ENCODE assay signal across 17 cellular contexts in genomic region chr20:62662422-62662821, GRCh38. TPM values are rescaled to one million over a fixed set of nuclear protein-coding genes. Genes with fewer than 3 reads are reported as not detected.
DNase-seq lines count a peak whose midpoint lies in the region; ATAC-seq and TF ChIP-seq lines count a peak whose summit lies in the region.
"Had no signal": no experiment of that assay in that cellular context is flagged by ENCODE, and none has a peak within 500 bp of the region (broad histone marks: within the 10 kb centered on the region; RNA-seq: fewer than 3 reads in every experiment).

No MANE protein-coding gene starts in this region.

- H3K36me3 ChIP-seq in GM23248 (ENCODE audit: low read depth) (no peaks in the 10 kb centered on the region), stomach (peaks cover 0 to 45% (median 31%) of the 10 kb centered on the region in 4 donors)

- in situ Hi-C loops in GM23248 (cut with MboI), result no loop called here

- ATAC-seq in foreskin keratinocyte, result peak; percentile 64
- ATAC-seq: heart right ventricle had no signal

- H3K4me1 ChIP-seq in GM23248 (ENCODE audit: insufficient read depth), result peaks cover 7% of the 10 kb centered on the region; the same call in 1 of the 2 replicates
- H3K4me1 ChIP-seq in foreskin keratinocyte, result peaks cover 4% of the 10 kb centered on the region
- H3K4me1 ChIP-seq in stomach, result peaks cover 13 to 27% (median 22%) of the 10 kb centered on the region in 4 donors

- WGBS in GM23248 (ENCODE audit: low coverage in 1 of 2, low lambda C conversion rate in 2 of 2, missing lambda C conversion rate in 2 of 2), 2 experiments, result 0 to 16% methylated on average over 4 to 6 of the region's 6 CpGs
- WGBS in stomach, 5 donors, result 52 to 59% (median 53%) methylated on average over 4 to 6 of the region's 6 CpGs

- H3K4me3 ChIP-seq in GM23248 (no peak overlapping the region), stomach (no peak overlapping the region)
- H3K4me3 ChIP-seq: heart right ventricle, left ventricle myocardium inferior had no signal

- DNase-seq in GM23248 (peak; percentile 94), amniotic epithelial cell (ENCODE audit: low read depth) (peak; percentile 90), foreskin keratinocyte (peak; percentile 73 to 86), stomach (no peak), activated gamma-delta T cell (lab: John Stamatoyannopoulos, UW) (no peak), NCI-H2171 (lab: John Stamatoyannopoulos, UW) (no peak), GM19238 (ENCODE audit: insufficient read length, low spot score) (no peak)
- DNase-seq: activated naive CD8-positive, alpha-beta T cell treated with anti-CD3 and anti-CD28 coated beads, Interleukin-2, amount 10 ng/mL, durations not matched to agents 7 days and 5 days; activated T-cell treated with anti-CD3 and anti-CD28 coated beads for 4 hours; Calu3; heart right ventricle; left ventricle myocardium inferior; NCI-H1694 treated with DMSO at 0.1 percent for 48 hours; nephron progenitor cell; NK-92 treated with Interleukin-12 subunit alpha and Interleukin-12 subunit beta, amount 100 ng/mL, for 24 hours; substantia nigra; SW 1271 had no signal

- H3F3A ChIP-seq in GM23248 (ENCODE audit: insufficient read depth), result no peaks in the 10 kb centered on the region

- H3K4me2 ChIP-seq in GM23248 (ENCODE audit: unreplicated experiment), result no peak overlapping the region

- H3K9me3 ChIP-seq in GM23248 (ENCODE audit: low read depth) (no peaks in the 10 kb centered on the region), stomach (no peaks in the 10 kb centered on the region)
- H3K9me3 ChIP-seq: heart right ventricle, left ventricle myocardium inferior had no signal

- no peaks in the 10 kb centered on the region for H4K20me1 ChIP-seq in GM23248 (ENCODE audit: insufficient read depth)

- no peak overlapping the region for H2AFZ ChIP-seq in GM23248

- no peaks in the 10 kb centered on the region for H3K27me3 ChIP-seq in GM23248 (replicated peaks; ENCODE audit: insufficient read depth)
- H3K27me3 ChIP-seq in foreskin keratinocyte, result peaks cover 6% of the 10 kb centered on the region
- peaks cover 0 to 4% (median 0%) of the 10 kb centered on the region in 3 donors for H3K27me3 ChIP-seq in stomach

- H3K9me2 ChIP-seq in GM23248 (ENCODE audit: insufficient read depth), result no peaks in the 10 kb centered on the region

- H3K27ac ChIP-seq in GM23248 (0 out of 2 replicates have a peak overlapping the region, but pooled peaks have one; percentile 23), foreskin keratinocyte (peak overlapping the region; percentile 57), stomach (peak overlapping the region in 4 of 5 donors; percentile 9 to 43 (median 18))
- H3K27ac ChIP-seq: left ventricle myocardium inferior had no signal

- no peak overlapping the region for H3K9ac ChIP-seq in GM23248

- intact Hi-C loops in stomach (cut with DNase I; ENCODE audit: low total_unique reads), result no loop called here

- TF ChIP-seq CTCF in foreskin keratinocyte (conservative IDR thresholded peaks at IDR 0.05) (no peak), stomach (IDR thresholded peaks at IDR 0.05) (no peak)

- no peaks in the 10 kb centered on the region for H3K79me2 ChIP-seq in GM23248 (ENCODE audit: insufficient read depth)

- no peak for TF ChIP-seq EP300 in stomach (IDR thresholded peaks at IDR 0.05)

- TF ChIP-seq POLR2A in stomach (IDR thresholded peaks at IDR 0.05), result no peak

RNA-seq across cellular contexts. Expression of gene SLCO4A1, which starts 20.1 kb away (rescaled TPM):
- total RNA-seq in GM23248 (2014; rRNA removed; shearing (Covaris generic)), result 0.22 TPM in 1 of 2 replicates, not detected in the other
- polyA plus RNA-seq in GM23248 (2016; fragmentation: Nextera tagmentation; extraction: Ambion mirVana), result 0.10 and 0.43 TPM in 2 replicates
- 2.3 and 2.4 TPM in 2 replicates for total RNA-seq in foreskin keratinocyte
- polyA plus RNA-seq in foreskin keratinocyte, result 1.5 and 1.9 TPM in 2 replicates
- 10 to 100 TPM in 3 of 5 donors, 1 to 10 TPM in 1, under 1 TPM in 1; 0.58 to 44.3 (median 20.7) TPM for total RNA-seq in stomach
- 10 to 100 TPM in 1 of 3 donors, 1 to 10 TPM in 2; 4.4 to 14.7 (median 9.0) TPM for polyA plus RNA-seq in stomach

RNA-seq across cellular contexts. Expression of gene NTSR1, which starts 46.2 kb away (rescaled TPM):
- total RNA-seq in GM23248 (2014; rRNA removed; shearing (Covaris generic)), result not detected in 2 replicates
- polyA plus RNA-seq in GM23248 (2016; fragmentation: Nextera tagmentation; extraction: Ambion mirVana) (not detected in 2 replicates), foreskin keratinocyte (3.1 and 3.3 TPM in 2 replicates), stomach (under 1 TPM in 2 of 3 donors, not detected in 1; 0.06 to 0.28 TPM)
- total RNA-seq in foreskin keratinocyte (2.3 and 2.8 TPM in 2 replicates), stomach (10 to 100 TPM in 1 of 5 donors, not detected in 4; 15.9 TPM)
- total RNA-seq: Calu3, left ventricle myocardium inferior had no signal
- polyA plus RNA-seq: heart right ventricle had no signal

Comparison
In these comparisons a context has a peak if more than half of its experiments do, and no peak if none do; other contexts are left out.
1. DNase-seq: peak in GM23248 (single experiment), amniotic epithelial cell (single experiment) and foreskin keratinocyte (2 of 2); none in stomach (single experiment), activated gamma-delta T cell (single experiment), NCI-H2171 (single experiment) and GM19238 (single experiment).
2. Peak in every context shown above with its lines, with median percentiles within 50 percentile points of each other: H3K27ac ChIP-seq.